Comparison of ENCODE assay signal across 8 cellular contexts in the genomic region with DNA sequence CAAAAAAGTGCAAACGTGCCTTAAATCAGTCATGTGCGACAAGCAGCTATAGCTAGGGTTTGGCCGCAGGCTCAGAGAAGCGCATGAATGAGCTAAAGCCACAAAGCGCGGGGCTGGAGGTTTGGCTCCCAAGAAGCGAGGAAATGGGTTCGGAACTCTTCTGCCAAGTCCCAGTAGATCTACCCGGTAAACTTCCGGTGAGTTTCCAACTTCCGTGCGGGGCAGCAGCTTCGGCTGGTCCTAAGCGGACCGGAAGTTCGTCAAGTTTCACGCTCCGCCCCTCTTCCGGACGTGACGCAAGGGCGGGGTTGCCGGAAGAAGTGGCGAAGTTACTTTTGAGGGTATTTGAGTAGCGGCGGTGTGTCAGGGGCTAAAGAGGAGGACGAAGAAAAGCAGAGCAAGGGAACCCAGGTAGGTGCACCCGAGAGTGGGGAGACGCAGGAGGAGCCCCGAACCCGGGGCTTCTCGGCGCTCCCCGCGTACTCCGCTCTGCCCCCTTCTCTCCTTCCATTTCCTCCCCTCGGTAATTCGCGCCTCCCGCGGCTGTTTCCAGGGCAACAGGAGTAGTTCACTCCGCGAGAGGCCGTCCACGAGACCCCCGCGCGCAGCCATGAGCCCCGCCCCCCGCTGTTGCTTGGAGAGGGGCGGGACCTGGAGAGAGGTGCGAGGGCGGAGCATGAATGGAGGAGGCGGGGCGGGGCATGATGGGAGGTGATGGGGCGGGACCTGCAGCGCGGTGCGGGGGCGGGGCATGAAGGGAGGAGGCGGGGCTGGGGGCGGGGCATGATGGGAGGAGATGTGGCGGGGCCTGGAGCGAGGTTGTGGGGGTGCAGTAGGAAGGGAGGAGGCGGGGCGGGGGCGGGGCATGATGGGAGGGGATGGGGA. TPM values are rescaled to one million over a fixed set of nuclear protein-coding genes. Genes with fewer than 3 reads are reported as not detected.
DNase-seq lines count a peak whose midpoint lies in the region; ATAC-seq, FAIRE-seq and TF ChIP-seq lines count a peak whose summit lies in the region.

TSS of gene NR1H2 (plus strand) at position 292 of the 885 bp plus-strand sequence. CDS start 1,149 bp downstream, outside the sequence.

- H3K36me3 ChIP-seq in keratinocyte (ENCODE audit: control insufficient read depth in 2 of 2, extremely low read depth in 1 of 2, insufficient read depth in 2 of 2, low read length in 2 of 2) = peaks cover 16 to 24% of the 10 kb centered on the region in 2 experiments

- H3K4me3 ChIP-seq in keratinocyte (ENCODE audit: control insufficient read depth in 2 of 3, extremely low read depth in 1 of 3, insufficient read depth in 2 of 3, low read depth in 1 of 3, low read length in 3 of 3) = peak within 1 kb of the TSS; percentile 90 to 96 (median 95)

- H3K9me1 ChIP-seq in keratinocyte (ENCODE audit: control insufficient read depth, extremely low read depth, insufficient read depth, low read length) = no peaks in the 10 kb centered on the region

- FAIRE-seq in keratinocyte (lab: Jason Lieb, UNC) = peak; percentile 69

- no peaks in the 10 kb centered on the region for H3K9me3 ChIP-seq in keratinocyte (ENCODE audit: control insufficient read depth, low read depth, low read length)

- TF ChIP-seq CTCF in keratinocyte (optimal IDR thresholded peaks at IDR 0.05 in 1 of 3, IDR thresholded peaks at IDR 0.05 in 1 of 3, conservative IDR thresholded peaks at IDR 0.05 in 1 of 3; ENCODE audit: extremely low read depth in 1 of 3, insufficient read depth in 2 of 3, low read length in 3 of 3) = no peak

- dilution Hi-C loops in keratinocyte (cut with MboI; ENCODE audit: extremely low pct_ligation_motif_present, low sequenced_read_pairs) = no loop called here

- ATAC-seq in GM19025 (IDR thresholded peaks at IDR 0.05; ENCODE audit: low read depth, unreplicated experiment) (peak; percentile 86), HG03354 (IDR thresholded peaks at IDR 0.05; ENCODE audit: poor library complexity, severe bottlenecking, unreplicated experiment) (peak; percentile 93)

- H3K4me2 ChIP-seq in keratinocyte (ENCODE audit: control insufficient read depth, extremely low read depth, insufficient read depth, low read depth, low read length) = peak within 1 kb of the TSS; percentile 75

- H2AFZ ChIP-seq in keratinocyte (ENCODE audit: control insufficient read depth, low read length) = peak within 1 kb of the TSS; percentile 86

- no peaks in the 10 kb centered on the region for H3K79me2 ChIP-seq in keratinocyte (ENCODE audit: control insufficient read depth, insufficient read depth, low read length)

- no peaks in the 10 kb centered on the region for H4K20me1 ChIP-seq in keratinocyte (ENCODE audit: control insufficient read depth, extremely low read depth, insufficient read depth, low read length)

- peak within 1 kb of the TSS; percentile 97 for H3K9ac ChIP-seq in keratinocyte (ENCODE audit: control insufficient read depth, extremely low read depth, insufficient read depth, low read length)

- H3K27ac ChIP-seq in keratinocyte (ENCODE audit: control insufficient read depth, insufficient read depth, low read length) = peak within 1 kb of the TSS; percentile 97

- DNase-seq in AG08396 (ENCODE audit: low spot score) (peak; percentile 92), NCI-H460 (ENCODE audit: extremely low read depth, low read depth) (peak; percentile 91), cerebellar nuclear complex (lab: John Stamatoyannopoulos, UW) (peak; percentile 55 to 80), keratinocyte (ENCODE audit: low read depth, low spot score) (peak; percentile 83)
- peak; percentile 92 for DNase-seq in activated CD4-positive, CD25-positive, alpha-beta regulatory T cell treated with anti-CD3 and anti-CD28 coated beads, Interleukin-2, amount 50 U/mL, for 72 hours
- DNase-seq in stimulated activated CD4-positive, alpha-beta T cell treated with anti-CD3 and anti-CD28 coated beads, Interleukin-15, amount 100 ng/mL, for 1 hour (ENCODE audit: low read depth in 1 of 2, low spot score in 1 of 2) = peak; percentile 85 to 86

- no peaks in the 10 kb centered on the region for H3K4me1 ChIP-seq in keratinocyte (ENCODE audit: control insufficient read depth, extremely low read depth, insufficient read depth, low read length)

- no peaks in the 10 kb centered on the region for H3K27me3 ChIP-seq in keratinocyte (ENCODE audit: control insufficient read depth, extremely low read depth, insufficient read depth, low read length)

RNA-seq across cellular contexts. Expression of gene NR1H2, which starts in this region (rescaled TPM):
- total RNA-seq in NCI-H460 (2014; rRNA removed; shearing (Covaris generic)) = 52.0 and 55.8 TPM in 2 replicates
- 57.8 and 72.1 TPM in 2 replicates for polyA plus RNA-seq in NCI-H460 (2014; cell fraction: nucleus; rRNA removed)
- 19.5 to 32.3 TPM (median 27.4 TPM) in 3 replicates for polyA plus RNA-seq in keratinocyte
- polyA plus RNA-seq in keratinocyte (2011; ENCODE audit: low read depth) = 20.5 TPM
- 18.8 and 30.0 TPM in 2 replicates for polyA plus RNA-seq in keratinocyte (2011; cell fraction: cytosol; rRNA removed)
- polyA plus RNA-seq in keratinocyte (2011; cell fraction: nucleus; rRNA removed) = 23.5 and 32.7 TPM in 2 replicates
- 33.5 and 33.7 TPM in 2 replicates for polyA plus RNA-seq in keratinocyte (2012; ENCODE audit: low replicate concordance)
- 20.0 to 33.8 TPM (median 22.9 TPM) in 3 replicates for polyA minus RNA-seq in keratinocyte
- 35.3 TPM for polyA minus RNA-seq in keratinocyte (2011; cell fraction: cytosol; rRNA and poly(A)+ RNA removed)
- 13.3 and 15.3 TPM in 2 replicates for polyA minus RNA-seq in keratinocyte (2011; cell fraction: nucleus; rRNA and poly(A)+ RNA removed)

Comparison
In these comparisons a context has a peak if more than half of its experiments do, and no peak if none do; other contexts are left out.
1. Peak in every context shown above with its lines: DNase-seq, ATAC-seq, H3K4me3 ChIP-seq and H3K27ac ChIP-seq.